Comparison of ENCODE assay signal across 1 cellular context in the genomic region with DNA sequence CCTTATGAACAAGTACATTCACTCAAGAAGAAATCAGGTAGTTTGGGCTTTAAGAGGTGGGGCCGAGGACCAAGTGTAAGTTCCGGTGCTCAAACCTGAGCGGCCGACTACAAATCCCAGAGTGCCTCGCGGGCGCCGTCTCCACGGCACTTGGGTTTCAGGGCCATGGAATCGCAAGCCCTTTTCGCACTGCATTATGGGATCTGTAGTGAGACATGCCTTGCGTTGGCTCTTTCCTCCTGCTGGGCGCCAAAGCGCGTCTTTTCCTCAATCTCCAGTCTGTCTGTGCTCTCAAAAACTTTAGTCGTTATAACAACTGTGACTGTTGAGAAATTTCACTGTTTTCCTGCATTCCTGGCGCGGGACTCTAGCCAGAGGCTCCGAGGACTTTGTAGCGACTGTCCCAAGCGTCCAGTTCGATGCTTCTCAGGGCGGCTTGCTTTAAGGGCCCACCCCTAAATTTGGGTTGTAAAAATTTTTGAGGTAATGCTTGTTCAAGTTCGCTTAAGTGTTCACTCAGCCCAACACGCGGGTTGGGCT.
TF ChIP-seq lines count a peak whose summit lies in the region.

No MANE protein-coding gene starts in this region.

TF ChIP-seq in HEK293, 187 proteins besides CTCF, POLR2A, EP300 and RAD21 (continued from another document):
- TF ChIP-seq, protein P1, sequence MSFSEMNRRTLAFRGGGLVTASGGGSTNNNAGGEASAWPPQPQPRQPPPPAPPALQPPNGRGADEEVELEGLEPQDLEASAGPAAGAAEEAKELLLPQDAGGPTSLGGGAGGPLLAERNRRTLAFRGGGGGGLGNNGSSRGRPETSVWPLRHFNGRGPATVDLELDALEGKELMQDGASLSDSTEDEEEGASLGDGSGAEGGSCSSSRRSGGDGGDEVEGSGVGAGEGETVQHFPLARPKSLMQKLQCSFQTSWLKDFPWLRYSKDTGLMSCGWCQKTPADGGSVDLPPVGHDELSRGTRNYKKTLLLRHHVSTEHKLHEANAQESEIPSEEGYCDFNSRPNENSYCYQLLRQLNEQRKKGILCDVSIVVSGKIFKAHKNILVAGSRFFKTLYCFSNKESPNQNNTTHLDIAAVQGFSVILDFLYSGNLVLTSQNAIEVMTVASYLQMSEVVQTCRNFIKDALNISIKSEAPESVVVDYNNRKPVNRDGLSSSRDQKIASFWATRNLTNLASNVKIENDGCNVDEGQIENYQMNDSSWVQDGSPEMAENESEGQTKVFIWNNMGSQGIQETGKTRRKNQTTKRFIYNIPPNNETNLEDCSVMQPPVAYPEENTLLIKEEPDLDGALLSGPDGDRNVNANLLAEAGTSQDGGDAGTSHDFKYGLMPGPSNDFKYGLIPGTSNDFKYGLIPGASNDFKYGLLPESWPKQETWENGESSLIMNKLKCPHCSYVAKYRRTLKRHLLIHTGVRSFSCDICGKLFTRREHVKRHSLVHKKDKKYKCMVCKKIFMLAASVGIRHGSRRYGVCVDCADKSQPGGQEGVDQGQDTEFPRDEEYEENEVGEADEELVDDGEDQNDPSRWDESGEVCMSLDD (tag by site-specific recombination; IDR thresholded peaks at IDR 0.05), result no peak; the same call in 1 of the 2 replicates
- TF ChIP-seq, protein P2, sequence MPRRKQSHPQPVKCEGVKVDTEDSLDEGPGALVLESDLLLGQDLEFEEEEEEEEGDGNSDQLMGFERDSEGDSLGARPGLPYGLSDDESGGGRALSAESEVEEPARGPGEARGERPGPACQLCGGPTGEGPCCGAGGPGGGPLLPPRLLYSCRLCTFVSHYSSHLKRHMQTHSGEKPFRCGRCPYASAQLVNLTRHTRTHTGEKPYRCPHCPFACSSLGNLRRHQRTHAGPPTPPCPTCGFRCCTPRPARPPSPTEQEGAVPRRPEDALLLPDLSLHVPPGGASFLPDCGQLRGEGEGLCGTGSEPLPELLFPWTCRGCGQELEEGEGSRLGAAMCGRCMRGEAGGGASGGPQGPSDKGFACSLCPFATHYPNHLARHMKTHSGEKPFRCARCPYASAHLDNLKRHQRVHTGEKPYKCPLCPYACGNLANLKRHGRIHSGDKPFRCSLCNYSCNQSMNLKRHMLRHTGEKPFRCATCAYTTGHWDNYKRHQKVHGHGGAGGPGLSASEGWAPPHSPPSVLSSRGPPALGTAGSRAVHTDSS (tag by site-specific recombination; IDR thresholded peaks at IDR 0.05), result no peak
- TF ChIP-seq, protein P3, sequence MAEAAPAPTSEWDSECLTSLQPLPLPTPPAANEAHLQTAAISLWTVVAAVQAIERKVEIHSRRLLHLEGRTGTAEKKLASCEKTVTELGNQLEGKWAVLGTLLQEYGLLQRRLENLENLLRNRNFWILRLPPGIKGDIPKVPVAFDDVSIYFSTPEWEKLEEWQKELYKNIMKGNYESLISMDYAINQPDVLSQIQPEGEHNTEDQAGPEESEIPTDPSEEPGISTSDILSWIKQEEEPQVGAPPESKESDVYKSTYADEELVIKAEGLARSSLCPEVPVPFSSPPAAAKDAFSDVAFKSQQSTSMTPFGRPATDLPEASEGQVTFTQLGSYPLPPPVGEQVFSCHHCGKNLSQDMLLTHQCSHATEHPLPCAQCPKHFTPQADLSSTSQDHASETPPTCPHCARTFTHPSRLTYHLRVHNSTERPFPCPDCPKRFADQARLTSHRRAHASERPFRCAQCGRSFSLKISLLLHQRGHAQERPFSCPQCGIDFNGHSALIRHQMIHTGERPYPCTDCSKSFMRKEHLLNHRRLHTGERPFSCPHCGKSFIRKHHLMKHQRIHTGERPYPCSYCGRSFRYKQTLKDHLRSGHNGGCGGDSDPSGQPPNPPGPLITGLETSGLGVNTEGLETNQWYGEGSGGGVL (tag by site-specific recombination; IDR thresholded peaks at IDR 0.05), result no peak
- no peak for TF ChIP-seq ZNF48 (tag by site-specific recombination; IDR thresholded peaks at IDR 0.05)
- TF ChIP-seq KLF9 (tag by site-specific recombination; IDR thresholded peaks at IDR 0.05; ENCODE audit: low read depth), result no peak
- TF ChIP-seq ZNF433 (tag by site-specific recombination; IDR thresholded peaks at IDR 0.05; ENCODE audit: low read depth), result no peak
- no peak for TF ChIP-seq ZNF211 (tag by site-specific recombination; IDR thresholded peaks at IDR 0.05; ENCODE audit: low read depth)
